ENCODE assay signal across 8 cellular contexts in genomic region chr7:151247016-151247580, GRCh38. TPM values are rescaled to one million over a fixed set of nuclear protein-coding genes. Genes with fewer than 3 reads are reported as not detected.
DNase-seq lines count a peak whose midpoint lies in the region; TF ChIP-seq lines count a peak whose summit lies in the region.

No MANE protein-coding gene starts in this region.

- H2AK5ac ChIP-seq in mesendoderm (ENCODE audit: low read length), result no peak overlapping the region

- peak; percentile 63 for DNase-seq in DMS 273 (lab: John Stamatoyannopoulos, UW; ENCODE audit: unreplicated experiment)
- DNase-seq in DMS 273 treated with DMSO at 0.1 percent for 48 hours (lab: John Stamatoyannopoulos, UW), result no peak
- DNase-seq in cardiac fibroblast (ENCODE audit: low read depth in 2 of 2), result no peak
- DNase-seq in mesendoderm, result no peak
- no peak for DNase-seq in COLO668 (lab: John Stamatoyannopoulos, UW; ENCODE audit: unreplicated experiment)
- no peak for DNase-seq in CD1c-positive myeloid dendritic cell (ENCODE audit: extremely low spot score)
- DNase-seq in NCI-H2227 (lab: John Stamatoyannopoulos, UW; ENCODE audit: unreplicated experiment), result no peak

- no peaks in the 10 kb centered on the region for H3K79me2 ChIP-seq in mesendoderm (ENCODE audit: control insufficient read depth, insufficient read depth, low read length)

- no peak overlapping the region for H3K18ac ChIP-seq in mesendoderm (ENCODE audit: low read length)

- no peak overlapping the region for H3K27ac ChIP-seq in mesendoderm (ENCODE audit: low read depth, low read length)
- peak overlapping the region; percentile 22 for H3K27ac ChIP-seq in temporal lobe (ENCODE audit: low read depth, low read length)

- H3K79me1 ChIP-seq in mesendoderm (ENCODE audit: low read length), result no peaks in the 10 kb centered on the region

- H2BK120ac ChIP-seq in mesendoderm (ENCODE audit: low read depth, low read length), result no peak overlapping the region

- WGBS in mesendoderm (ENCODE audit: extremely low coverage, insufficient coverage, low lambda C conversion rate), result no CpG with 5 or more reads among the region's 3 CpGs

- peak overlapping the region; percentile 20 for H3K23ac ChIP-seq in mesendoderm (ENCODE audit: low read length)

- peaks cover 23% of the 10 kb centered on the region for H3K4me1 ChIP-seq in mesendoderm (ENCODE audit: control insufficient read depth, low read depth, low read length)

- no peak overlapping the region for H3K9ac ChIP-seq in mesendoderm (ENCODE audit: low read length)

- H3K4me3 ChIP-seq in cardiac fibroblast (replicated peaks in 1 of 2; ENCODE audit: low read depth in 2 of 2, low read length in 2 of 2) (peak overlapping the region; percentile 64 to 79), mesendoderm (ENCODE audit: low read length) (no peak overlapping the region)

- TF ChIP-seq CTCF in cardiac fibroblast (IDR thresholded peaks at IDR 0.05; ENCODE audit: low read depth, low read length), result no peak

- peaks cover 2% of the 10 kb centered on the region for H3K27me3 ChIP-seq in mesendoderm (ENCODE audit: insufficient read depth, low read length, poor library complexity)

- no peak overlapping the region for H4K5ac ChIP-seq in mesendoderm (ENCODE audit: low read length)

- no peak overlapping the region for H3K4ac ChIP-seq in mesendoderm (ENCODE audit: low read depth, low read length)

- H2BK15ac ChIP-seq in mesendoderm (replicated peaks; ENCODE audit: low read depth), result no peak overlapping the region

- no peak overlapping the region for H4K8ac ChIP-seq in mesendoderm (ENCODE audit: low read depth, low read length)

- no peak overlapping the region for H3K56ac ChIP-seq in mesendoderm (ENCODE audit: low read length)

- H3K4me2 ChIP-seq in mesendoderm (ENCODE audit: low read length), result no peak overlapping the region

- no peaks in the 10 kb centered on the region for H3K36me3 ChIP-seq in mesendoderm (ENCODE audit: control insufficient read depth, insufficient read depth, low read length)

- no peak overlapping the region for H2BK5ac ChIP-seq in mesendoderm (ENCODE audit: low read length)

RNA-seq across cellular contexts. Expression of gene SMARCD3, which starts 1.4 kb away (rescaled TPM):
- 7.4 TPM for polyA plus RNA-seq in mesendoderm (2013, experiment 1 of 2)
- polyA plus RNA-seq in mesendoderm (2013, experiment 2 of 2), result 5.9 TPM
- 85.1 TPM for total RNA-seq in temporal lobe

RNA-seq across cellular contexts. Expression of gene CHPF2, which starts 14.8 kb away (rescaled TPM):
- polyA plus RNA-seq in mesendoderm (2013, experiment 1 of 2), result 7.4 TPM
- polyA plus RNA-seq in mesendoderm (2013, experiment 2 of 2), result 7.9 TPM
- total RNA-seq in temporal lobe, result 11.3 TPM

RNA-seq across cellular contexts. Expression of gene ABCF2, which starts 20.1 kb away (rescaled TPM):
- polyA plus RNA-seq in mesendoderm (2013, experiment 1 of 2), result 36.4 TPM
- 36.2 TPM for polyA plus RNA-seq in mesendoderm (2013, experiment 2 of 2)
- 20.7 TPM for total RNA-seq in temporal lobe

RNA-seq across cellular contexts. Expression of gene H2BK1, which starts 36.8 kb away (rescaled TPM):
- polyA plus RNA-seq in mesendoderm (2013, experiment 1 of 2), result not detected
- polyA plus RNA-seq in mesendoderm (2013, experiment 2 of 2), result not detected
- not detected for total RNA-seq in temporal lobe
